19 cellular contexts compared by ENCODE assay signal in genomic region chr3:196122021-196122687, GRCh38. TPM values are rescaled to one million over a fixed set of nuclear protein-coding genes. Genes with fewer than 3 reads are reported as not detected.
A peak's percentile ranks its signal among the peaks of the same experiment; 100 is the strongest.
DNase-seq lines count a peak whose midpoint lies in the region; ATAC-seq and TF ChIP-seq lines count a peak whose summit lies in the region.
"Had no signal": no experiment of that assay in that cellular context is flagged by ENCODE, and none has a peak within 500 bp of the region (broad histone marks: within the 10 kb centered on the region; RNA-seq: fewer than 3 reads in every experiment).

No MANE protein-coding gene starts in this region.

- no peak for TF ChIP-seq CTCF in IMR-90 (conservative IDR thresholded peaks at IDR 0.05; ENCODE audit: low read depth, low read length)
- TF ChIP-seq CTCF in right lobe of liver (IDR thresholded peaks at IDR 0.05), result no peak
- TF ChIP-seq CTCF in spleen (IDR thresholded peaks at IDR 0.05 in 8 of 11, conservative IDR thresholded peaks at IDR 0.05 in 3 of 11), result no peak

- H3K36me3 ChIP-seq in BLaER1 (no peaks in the 10 kb centered on the region), IMR-90 (ENCODE audit: control insufficient read depth, insufficient read depth, low read length) (no peaks in the 10 kb centered on the region), right lobe of liver (no peaks in the 10 kb centered on the region), spleen (no peaks in the 10 kb centered on the region)
- H3K36me3 ChIP-seq: neutrophil had no signal

- TF ChIP-seq POLR2A in IMR-90 (IDR thresholded peaks at IDR 0.05; ENCODE audit: low read depth, low read length) (no peak), right lobe of liver (IDR thresholded peaks at IDR 0.05) (no peak), spleen (IDR thresholded peaks at IDR 0.05) (no peak)

- H3K27ac ChIP-seq in BLaER1, result peak overlapping the region; percentile 84
- no peak overlapping the region for H3K27ac ChIP-seq in IMR-90 (ENCODE audit: insufficient read depth, low read length)
- no peak overlapping the region for H3K27ac ChIP-seq in right lobe of liver
- H3K27ac ChIP-seq in spleen, result no peak overlapping the region
- H3K27ac ChIP-seq: epithelial cell of prostate, neutrophil had no signal

- peaks cover 66% of the 10 kb centered on the region for H3K4me1 ChIP-seq in BLaER1
- H3K4me1 ChIP-seq in IMR-90 (ENCODE audit: control insufficient read depth, insufficient read depth, low read length), result peaks cover 2% of the 10 kb centered on the region; the same call in 1 of the 2 replicates
- peaks cover 0 to 3% (median 0%) of the 10 kb centered on the region in 4 donors for H3K4me1 ChIP-seq in right lobe of liver
- peaks cover 6 to 59% (median 33%) of the 10 kb centered on the region in 6 donors for H3K4me1 ChIP-seq in spleen

- ATAC-seq in IMR-90 (ENCODE audit: low read depth) (peak; percentile 44; the same call in 1 of the 2 replicates), right lobe of liver (peak in 3 of 4 donors; percentile 29 to 41 (median 41)), HG02981 (IDR thresholded peaks at IDR 0.05; ENCODE audit: unreplicated experiment) (no peak), HG03139 (IDR thresholded peaks at IDR 0.05; ENCODE audit: unreplicated experiment) (no peak)
- ATAC-seq: Panc1 had no signal

- no peaks in the 10 kb centered on the region for H3K79me1 ChIP-seq in IMR-90 (ENCODE audit: low read depth in 1 of 2, low read length in 2 of 2)

- POLR2A ChIA-PET in IMR-90 (lab: Charles Lee; ENCODE audit: unreplicated experiment), result no interaction called here

- no peak overlapping the region for H3K4ac ChIP-seq in IMR-90 (ENCODE audit: low read depth, low read length)

- CTCF ChIA-PET in IMR-90 (lab: Yijun Ruan, JAX), result no interaction called here

- dilution Hi-C loops in IMR-90 (cut with HindIII; ENCODE audit: low sequenced_read_pairs, unreplicated experiment), result no loop called here

- H2BK20ac ChIP-seq in IMR-90 (ENCODE audit: low read depth, low read length), result no peak overlapping the region

- H3K27me3 ChIP-seq in BLaER1 (no peaks in the 10 kb centered on the region), IMR-90 (ENCODE audit: control insufficient read depth, insufficient read depth, low read length) (peaks cover 20% of the 10 kb centered on the region), right lobe of liver (no peaks in the 10 kb centered on the region), spleen (replicated peaks in 1 of 7) (no peaks in the 10 kb centered on the region)
- H3K27me3 ChIP-seq: neutrophil had no signal

- H3K14ac ChIP-seq in IMR-90 (replicated peaks; ENCODE audit: low read depth, low read length), result no peak overlapping the region

- no peak overlapping the region for H2AK9ac ChIP-seq in IMR-90 (replicated peaks; ENCODE audit: low read depth, low read length, poor library complexity)

- no TSS peak for BruUV-seq in IMR-90 (replicated peaks; lab: Mats Ljungman, UMichigan)

- no peak overlapping the region for H4K91ac ChIP-seq in IMR-90 (ENCODE audit: insufficient read depth, low read depth, low read length)

- no peak overlapping the region for H2AK5ac ChIP-seq in IMR-90 (ENCODE audit: low read depth, low read length)

- peak; percentile 7 for DNase-seq in IMR-90
- peak; percentile 94 for DNase-seq in amniotic epithelial cell (ENCODE audit: low read depth)
- no peak for DNase-seq in right lobe of liver
- DNase-seq in NCI-H524 treated with DMSO at 0.1 percent for 48 hours (lab: John Stamatoyannopoulos, UW), result no peak
- DNase-seq in spleen, result no peak
- DNase-seq: aorta; glutamatergic neuron; GOT3; MM.1S; NCI-H2081 treated with DMSO at 0.1 percent for 48 hours; NCI-H524; right cardiac atrium; stimulated activated CD4-positive, alpha-beta T cell treated with anti-CD3 and anti-CD28 coated beads, Interleukin-2, amount 100 ng/mL, for 24 hours had no signal

- no peak overlapping the region; the same call in 1 of the 2 replicates for H3K18ac ChIP-seq in IMR-90 (ENCODE audit: low read depth, low read length)

- intact Hi-C loops in IMR-90 (cut with micrococcal nuclease), result no loop called here
- intact Hi-C loops in right lobe of liver (cut with DNase I), result no loop called here
- intact Hi-C loops in spleen (cut with DNase I; ENCODE audit: low total_unique reads), result no loop called here

- no peak overlapping the region for H3K23ac ChIP-seq in IMR-90 (ENCODE audit: low read depth, low read length)

- no peak overlapping the region for H2BK15ac ChIP-seq in IMR-90 (ENCODE audit: low read depth, low read length)

- H3K9ac ChIP-seq in BLaER1 (no peak overlapping the region), IMR-90 (ENCODE audit: low read depth, low read length) (no peak overlapping the region)

- no peak overlapping the region for H4K5ac ChIP-seq in IMR-90 (ENCODE audit: low read depth, low read length)

- H4K20me1 ChIP-seq in BLaER1 (no peaks in the 10 kb centered on the region), IMR-90 (ENCODE audit: insufficient read depth, low read length) (no peaks in the 10 kb centered on the region)

- H3K56ac ChIP-seq in IMR-90 (ENCODE audit: extremely low read depth, insufficient read depth, low read length), result no peak overlapping the region

- in situ Hi-C loops in IMR-90 (cut with MboI; ENCODE audit: low sequenced_read_pairs), result no loop called here

- H3K4me3 ChIP-seq in BLaER1, result no peak overlapping the region
- H3K4me3 ChIP-seq in IMR-90 (ENCODE audit: insufficient read depth, low read depth, low read length), result no peak overlapping the region
- H3K4me3 ChIP-seq in right lobe of liver, result no peak overlapping the region
- H3K4me3 ChIP-seq in spleen, result no peak overlapping the region

- 40% methylated on average over 1 of the region's 16 CpGs; no CpG with 5 or more reads in 1 of the 2 experiments for WGBS in IMR-90 (ENCODE audit: extremely low coverage in 2 of 2, insufficient read length in 1 of 2), 2 experiments
- 44% methylated on average over 14 of the region's 16 CpGs for WGBS in right lobe of liver (ENCODE audit: insufficient coverage, low coverage, low lambda C conversion rate, missing lambda C conversion rate)
- WGBS in spleen, 5 donors, result 48 to 61% (median 57%) methylated on average over 16 of the region's 16 CpGs

- H3K4me2 ChIP-seq in BLaER1 (peak overlapping the region; percentile 67), IMR-90 (ENCODE audit: low read depth, low read length) (no peak overlapping the region; the same call in 1 of the 2 replicates)

- H3K9me1 ChIP-seq in IMR-90 (ENCODE audit: insufficient read depth, low read length), result no peaks in the 10 kb centered on the region

- H2AFZ ChIP-seq in IMR-90 (replicated peaks; ENCODE audit: low read length, poor library complexity), result no peak overlapping the region

- no peak overlapping the region for H4K8ac ChIP-seq in IMR-90 (ENCODE audit: low read depth in 2 of 2, low read length in 2 of 2)

- H3K9me3 ChIP-seq in BLaER1 (peaks cover 22% of the 10 kb centered on the region), IMR-90 (ENCODE audit: control insufficient read depth, insufficient read depth, low read length) (no peaks in the 10 kb centered on the region), right lobe of liver (no peaks in the 10 kb centered on the region), spleen (no peaks in the 10 kb centered on the region)
- H3K9me3 ChIP-seq: neutrophil had no signal

- no peak for TF ChIP-seq RAD21 in IMR-90 (IDR thresholded peaks at IDR 0.05; ENCODE audit: low read length)

- H2BK5ac ChIP-seq in IMR-90 (ENCODE audit: low read depth, low read length, poor library complexity, severe bottlenecking), result no peak overlapping the region

- no peak overlapping the region for H2BK120ac ChIP-seq in IMR-90 (ENCODE audit: low read depth, low read length)

TF ChIP-seq in IMR-90, 13 proteins besides CTCF, POLR2A, EP300 and RAD21:
- TF ChIP-seq MAFK (IDR thresholded peaks at IDR 0.05; ENCODE audit: low read depth, low read length), result no peak
- TF ChIP-seq CEBPB (IDR thresholded peaks at IDR 0.05; ENCODE audit: low read depth, low read length), result peak; percentile 97

RNA-seq across cellular contexts. Expression of gene TFRC, which starts 40.3 kb away (rescaled TPM):
- total RNA-seq in IMR-90 (2012; rRNA removed) (156 and 207 TPM in 2 replicates), right lobe of liver (100 to 1,000 TPM in 1 of 6 experiments, 10 to 100 TPM in 5; 20.5 to 132 (median 70.7) TPM), spleen (100 to 1,000 TPM in 1 of 7 donors, 10 to 100 TPM in 6; 44.2 to 104 (median 82.7) TPM)
- polyA plus RNA-seq in IMR-90 (2012; rRNA removed) (57.1 and 78.6 TPM in 2 replicates), spleen (10 to 100 TPM; 13.2 to 18.7 (median 15.5) TPM)
- 11.4 and 18.2 TPM in 2 replicates for polyA plus RNA-seq in IMR-90 (2012; cell fraction: cytosol; rRNA removed)
- polyA plus RNA-seq in IMR-90 (2012; cell fraction: nucleus; rRNA removed; ENCODE audit: low replicate concordance), result 4.6 and 55.9 TPM in 2 replicates

Comparison
In these comparisons a context has a peak if more than half of its experiments do, and no peak if none do; other contexts are left out.
1. ATAC-seq: peak in IMR-90 (single experiment) and right lobe of liver (3 of 4); none in HG02981 (single experiment) and HG03139 (single experiment).
2. DNase-seq: peak in IMR-90 (single experiment) and amniotic epithelial cell (single experiment); none in right lobe of liver (0 of 3), NCI-H524 treated with DMSO at 0.1 percent for 48 hours (single experiment) and spleen (single experiment).